In genomic region chr20:29753879-29754278, GRCh38 we compare ENCODE assay signal across 7 cellular contexts.
DNase-seq lines count a peak whose midpoint lies in the region; ATAC-seq and TF ChIP-seq lines count a peak whose summit lies in the region.
"Not testable (repeated sequence)": the region's sequence is repeated elsewhere in the genome, so short reads cannot be mapped to it uniquely, and the experiment has no call there.

No MANE protein-coding gene starts in this region.

- H3K4me2 ChIP-seq in DND-41 (ENCODE audit: insufficient read depth, low read length), result not testable (repeated sequence)

- not testable (repeated sequence) for H3K27me3 Mint-ChIP-seq in T-helper 1 cell treated with Interleukin-12 subunit alpha and Interleukin-12 subunit beta and Interleukin-4 antibody, amounts not matched to agents 30 μg/mL and 1 μg/mL, for 36 hours (ENCODE audit: low read depth); activated CD4-positive, alpha-beta memory T cell treated with anti-CD3 and anti-CD28 coated beads, Interleukin-2, amount 10 ng/mL, durations not matched to agents 7 days and 5 days; activated naive CD8-positive, alpha-beta T cell treated with anti-CD3 and anti-CD28 coated beads, Interleukin-2, amount 10 ng/mL, durations not matched to agents 7 days and 5 days
- peaks cover 15% of the 10 kb centered on the region for H3K27me3 Mint-ChIP-seq in activated T-helper 17 cell treated with anti-CD3 and anti-CD28 coated beads, Interleukin-2, amount 50 U/mL, for 72 hours
- peaks cover 36% of the 10 kb centered on the region for H3K27me3 Mint-ChIP-seq in endothelial cell (ENCODE audit: unreplicated experiment)

- peak overlapping the region; percentile 42; the same call in 1 of the 2 replicates for H2AFZ ChIP-seq in DND-41 (ENCODE audit: low read depth, low read length)

- H3K4me3 ChIP-seq in DND-41 (ENCODE audit: low read depth in 1 of 2, low read length in 2 of 2); spleen: not testable (repeated sequence)

- H3K27ac Mint-ChIP-seq in T-helper 1 cell treated with Interleukin-12 subunit alpha and Interleukin-12 subunit beta and Interleukin-4 antibody, amounts not matched to agents 30 μg/mL and 1 μg/mL, for 36 hours, result peak overlapping the region; percentile 16
- not testable (repeated sequence) for H3K27ac Mint-ChIP-seq in activated CD4-positive, alpha-beta memory T cell treated with anti-CD3 and anti-CD28 coated beads, Interleukin-2, amount 10 ng/mL, durations not matched to agents 7 days and 5 days; activated naive CD8-positive, alpha-beta T cell treated with anti-CD3 and anti-CD28 coated beads, Interleukin-2, amount 10 ng/mL, durations not matched to agents 7 days and 5 days
- peak overlapping the region; percentile 72 for H3K27ac Mint-ChIP-seq in activated T-helper 17 cell treated with anti-CD3 and anti-CD28 coated beads, Interleukin-2, amount 50 U/mL, for 72 hours
- peak overlapping the region; percentile 61 for H3K27ac Mint-ChIP-seq in endothelial cell (ENCODE audit: unreplicated experiment)

- TF ChIP-seq CTCF in DND-41 (IDR thresholded peaks at IDR 0.05; ENCODE audit: borderline replicate concordance, extremely low read depth, low read length, poor library complexity, severe bottlenecking); endothelial cell (IDR thresholded peaks at IDR 0.05; ENCODE audit: unreplicated experiment); spleen (IDR thresholded peaks at IDR 0.05 in 8 of 11, conservative IDR thresholded peaks at IDR 0.05 in 3 of 11): not testable (repeated sequence)

- not testable (repeated sequence) for H3K79me2 ChIP-seq in DND-41 (ENCODE audit: insufficient read depth, low read length)

- not testable (repeated sequence) for H3K9me3 ChIP-seq in DND-41 (ENCODE audit: insufficient read depth, low read length, severe bottlenecking)
- H3K9me3 ChIP-seq in spleen, result peaks cover 0 to 44% (median 10%) of the 10 kb centered on the region in 8 donors

- not testable (repeated sequence) for H3K27me3 ChIP-seq in DND-41 (ENCODE audit: insufficient read depth, low read length, poor library complexity)
- peaks cover 0 to 12% (median 0%) of the 10 kb centered on the region in 7 donors for H3K27me3 ChIP-seq in spleen (replicated peaks in 1 of 7)

- peaks cover 15% of the 10 kb centered on the region for H3K4me1 ChIP-seq in DND-41 (ENCODE audit: insufficient read depth, low read length)
- H3K4me1 ChIP-seq in spleen, result not testable (repeated sequence)

- intact Hi-C loops in spleen (cut with DNase I; ENCODE audit: low total_unique reads), result not testable (repeated sequence)

- peaks cover 11% of the 10 kb centered on the region for H3K36me3 Mint-ChIP-seq in T-helper 1 cell treated with Interleukin-12 subunit alpha and Interleukin-12 subunit beta and Interleukin-4 antibody, amounts not matched to agents 30 μg/mL and 1 μg/mL, for 36 hours (ENCODE audit: low read depth)
- H3K36me3 Mint-ChIP-seq in activated CD4-positive, alpha-beta memory T cell treated with anti-CD3 and anti-CD28 coated beads, Interleukin-2, amount 10 ng/mL, durations not matched to agents 7 days and 5 days (ENCODE audit: low read depth), result peaks cover 14% of the 10 kb centered on the region
- H3K36me3 Mint-ChIP-seq in activated T-helper 17 cell treated with anti-CD3 and anti-CD28 coated beads, Interleukin-2, amount 50 U/mL, for 72 hours (ENCODE audit: low read depth); activated naive CD8-positive, alpha-beta T cell treated with anti-CD3 and anti-CD28 coated beads, Interleukin-2, amount 10 ng/mL, durations not matched to agents 7 days and 5 days: not testable (repeated sequence)
- peaks cover 46% of the 10 kb centered on the region for H3K36me3 Mint-ChIP-seq in endothelial cell (ENCODE audit: low read depth, unreplicated experiment)

- H3K9ac ChIP-seq in DND-41 (ENCODE audit: low read depth, low read length), result not testable (repeated sequence)

- 70 to 87% (median 83%) methylated on average over 19 of the region's 19 CpGs for WGBS in spleen, 5 donors

- CTCF ChIA-PET in activated CD4-positive, alpha-beta memory T cell treated with anti-CD3 and anti-CD28 coated beads, Interleukin-2, amount 10 ng/mL, durations not matched to agents 7 days and 5 days (lab: Charles Lee), result not testable (repeated sequence)

- not testable (repeated sequence) for H4K20me1 ChIP-seq in DND-41 (ENCODE audit: insufficient read depth, low read length)

- peaks cover 53% of the 10 kb centered on the region for H3K9me3 Mint-ChIP-seq in T-helper 1 cell treated with Interleukin-12 subunit alpha and Interleukin-12 subunit beta and Interleukin-4 antibody, amounts not matched to agents 30 μg/mL and 1 μg/mL, for 36 hours
- peaks cover 33% of the 10 kb centered on the region for H3K9me3 Mint-ChIP-seq in activated CD4-positive, alpha-beta memory T cell treated with anti-CD3 and anti-CD28 coated beads, Interleukin-2, amount 10 ng/mL, durations not matched to agents 7 days and 5 days
- H3K9me3 Mint-ChIP-seq in activated T-helper 17 cell treated with anti-CD3 and anti-CD28 coated beads, Interleukin-2, amount 50 U/mL, for 72 hours, result peaks cover 20% of the 10 kb centered on the region
- H3K9me3 Mint-ChIP-seq in activated naive CD8-positive, alpha-beta T cell treated with anti-CD3 and anti-CD28 coated beads, Interleukin-2, amount 10 ng/mL, durations not matched to agents 7 days and 5 days, result peaks cover 34% of the 10 kb centered on the region
- H3K9me3 Mint-ChIP-seq in endothelial cell (ENCODE audit: unreplicated experiment), result peaks cover 61% of the 10 kb centered on the region

- peaks cover 13% of the 10 kb centered on the region for H3K4me1 Mint-ChIP-seq in T-helper 1 cell treated with Interleukin-12 subunit alpha and Interleukin-12 subunit beta and Interleukin-4 antibody, amounts not matched to agents 30 μg/mL and 1 μg/mL, for 36 hours (ENCODE audit: low read depth)
- peaks cover 28% of the 10 kb centered on the region for H3K4me1 Mint-ChIP-seq in activated CD4-positive, alpha-beta memory T cell treated with anti-CD3 and anti-CD28 coated beads, Interleukin-2, amount 10 ng/mL, durations not matched to agents 7 days and 5 days
- H3K4me1 Mint-ChIP-seq in activated T-helper 17 cell treated with anti-CD3 and anti-CD28 coated beads, Interleukin-2, amount 50 U/mL, for 72 hours, result peaks cover 20% of the 10 kb centered on the region
- H3K4me1 Mint-ChIP-seq in activated naive CD8-positive, alpha-beta T cell treated with anti-CD3 and anti-CD28 coated beads, Interleukin-2, amount 10 ng/mL, durations not matched to agents 7 days and 5 days; endothelial cell (ENCODE audit: unreplicated experiment): not testable (repeated sequence)

- H3K36me3 ChIP-seq in DND-41 (ENCODE audit: insufficient read depth, low read length); spleen: not testable (repeated sequence)

- H3K4me3 Mint-ChIP-seq in T-helper 1 cell treated with Interleukin-12 subunit alpha and Interleukin-12 subunit beta and Interleukin-4 antibody, amounts not matched to agents 30 μg/mL and 1 μg/mL, for 36 hours, result not testable (repeated sequence)
- peak overlapping the region; percentile 69 for H3K4me3 Mint-ChIP-seq in activated CD4-positive, alpha-beta memory T cell treated with anti-CD3 and anti-CD28 coated beads, Interleukin-2, amount 10 ng/mL, durations not matched to agents 7 days and 5 days
- H3K4me3 Mint-ChIP-seq in activated T-helper 17 cell treated with anti-CD3 and anti-CD28 coated beads, Interleukin-2, amount 50 U/mL, for 72 hours, result peak overlapping the region; percentile 78
- peak overlapping the region; percentile 55 for H3K4me3 Mint-ChIP-seq in activated naive CD8-positive, alpha-beta T cell treated with anti-CD3 and anti-CD28 coated beads, Interleukin-2, amount 10 ng/mL, durations not matched to agents 7 days and 5 days
- H3K4me3 Mint-ChIP-seq in endothelial cell (ENCODE audit: unreplicated experiment), result peak overlapping the region; percentile 10

- not testable (repeated sequence) for DNase-seq in DND-41; activated CD4-positive, alpha-beta memory T cell treated with anti-CD3 and anti-CD28 coated beads, Interleukin-2, amount 10 ng/mL, durations not matched to agents 7 days and 5 days; activated naive CD8-positive, alpha-beta T cell treated with anti-CD3 and anti-CD28 coated beads, Interleukin-2, amount 10 ng/mL, durations not matched to agents 7 days and 5 days; endothelial cell (ENCODE audit: low spot score)
- peak; percentile 30 for DNase-seq in spleen

- ATAC-seq in DND-41 (ENCODE audit: insufficient read depth, low read depth); activated T-helper 17 cell treated with anti-CD3 and anti-CD28 coated beads, Interleukin-2, amount 50 U/mL, for 72 hours (replicated peaks); activated naive CD8-positive, alpha-beta T cell treated with anti-CD3 and anti-CD28 coated beads, Interleukin-2, amount 10 ng/mL, durations not matched to agents 7 days and 5 days (ENCODE audit: low read depth): not testable (repeated sequence)

- not testable (repeated sequence) for TF ChIP-seq POLR2A in spleen (IDR thresholded peaks at IDR 0.05)

- POLR2A ChIA-PET in activated CD4-positive, alpha-beta memory T cell treated with anti-CD3 and anti-CD28 coated beads, Interleukin-2, amount 10 ng/mL, durations not matched to agents 7 days and 5 days (lab: Charles Lee); activated naive CD8-positive, alpha-beta T cell treated with anti-CD3 and anti-CD28 coated beads, Interleukin-2, amount 10 ng/mL, durations not matched to agents 7 days and 5 days (lab: Charles Lee): not testable (repeated sequence)

- H3K27ac ChIP-seq in DND-41 (ENCODE audit: low read length); spleen: not testable (repeated sequence)
